Comparison of ENCODE assay signal across 17 cellular contexts in the genomic region with DNA sequence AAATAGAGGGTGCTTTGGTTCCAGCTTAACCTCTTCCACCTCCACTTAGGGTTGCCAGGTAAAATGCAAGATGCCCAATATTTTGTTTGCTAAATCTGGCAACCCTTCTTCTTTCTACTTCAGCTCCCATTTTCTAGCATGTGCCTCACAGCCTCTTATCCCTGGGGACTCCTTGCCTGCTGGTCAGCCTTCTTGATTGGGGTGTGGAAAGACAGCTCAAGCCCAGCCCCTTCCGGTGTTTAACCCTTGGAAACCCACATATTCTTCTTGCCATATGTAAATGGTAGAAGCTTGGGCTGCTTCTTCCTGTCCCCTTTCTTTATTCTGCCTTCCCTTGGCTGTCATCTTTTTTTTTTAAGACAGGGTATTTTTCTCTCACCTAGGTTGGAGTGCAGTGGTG. TPM values are rescaled to one million over a fixed set of nuclear protein-coding genes. Genes with fewer than 3 reads are reported as not detected.
A peak's percentile ranks its signal among the peaks of the same experiment; 100 is the strongest.
DNase-seq lines count a peak whose midpoint lies in the region; ATAC-seq and TF ChIP-seq lines count a peak whose summit lies in the region.
"Had no signal": no experiment of that assay in that cellular context is flagged by ENCODE, and none has a peak within 500 bp of the region (broad histone marks: within the 10 kb centered on the region; RNA-seq: fewer than 3 reads in every experiment).

No MANE protein-coding gene starts in this region.

- H3K36me3 Mint-ChIP-seq in endodermal cell (ENCODE audit: low read depth) = no peaks in the 10 kb centered on the region

- H3K27ac Mint-ChIP-seq in endodermal cell = no peak overlapping the region
- H3K27ac Mint-ChIP-seq: CD4-positive, alpha-beta T cell; H9 had no signal

- H3K27me3 Mint-ChIP-seq in endodermal cell (ENCODE audit: insufficient read depth) = no peaks in the 10 kb centered on the region
- H3K27me3 Mint-ChIP-seq: CD4-positive, alpha-beta T cell had no signal

- H3K4me1 ChIP-seq in endodermal cell (ENCODE audit: control insufficient read depth, insufficient read depth, low read length) (no peaks in the 10 kb centered on the region), upper lobe of right lung (peaks cover 5% of the 10 kb centered on the region)

- no peaks in the 10 kb centered on the region for H3K36me3 ChIP-seq in endodermal cell (ENCODE audit: control insufficient read depth, insufficient read depth, low read length)
- H3K36me3 ChIP-seq in upper lobe of right lung = no peaks in the 10 kb centered on the region
- H3K36me3 ChIP-seq: BLaER1 treated with 17β-estradiol and CSF1 and Interleukin-3, amounts not matched to agents 10 nM and 100 nM had no signal

- H3K27ac ChIP-seq in endodermal cell (ENCODE audit: low read depth, low read length) (no peak overlapping the region), upper lobe of right lung (no peak overlapping the region)
- H3K27ac ChIP-seq: BLaER1 treated with 17β-estradiol and CSF1 and Interleukin-3, amounts not matched to agents 10 nM and 100 nM; GM23248 had no signal

- H3K4me3 Mint-ChIP-seq in endodermal cell = no peak overlapping the region
- H3K4me3 Mint-ChIP-seq: CD4-positive, alpha-beta T cell; H9 had no signal

- no peaks in the 10 kb centered on the region for H3K9me3 Mint-ChIP-seq in endodermal cell
- H3K9me3 Mint-ChIP-seq: CD4-positive, alpha-beta T cell; H9 had no signal

- no peaks in the 10 kb centered on the region for H3K27me3 ChIP-seq in endodermal cell (ENCODE audit: control insufficient read depth, insufficient read depth, low read length, poor library complexity, severe bottlenecking)
- no peaks in the 10 kb centered on the region for H3K27me3 ChIP-seq in upper lobe of right lung
- H3K27me3 ChIP-seq: BLaER1 treated with 17β-estradiol and CSF1 and Interleukin-3, amounts not matched to agents 10 nM and 100 nM had no signal

- no peak overlapping the region for H3K4me3 ChIP-seq in NB4 (ENCODE audit: low read depth, low read length)
- no peak overlapping the region for H3K4me3 ChIP-seq in endodermal cell (ENCODE audit: low read length)
- H3K4me3 ChIP-seq in upper lobe of right lung = no peak overlapping the region
- H3K4me3 ChIP-seq: BLaER1 treated with 17β-estradiol and CSF1 and Interleukin-3, amounts not matched to agents 10 nM and 100 nM; GM23248 had no signal

- intact Hi-C loops in upper lobe of right lung (cut with DNase I) = no loop called here

- TF ChIP-seq CTCF in NB4 (IDR thresholded peaks at IDR 0.05; ENCODE audit: low read depth, low read length) = no peak
- no peak for TF ChIP-seq CTCF in endodermal cell (conservative IDR thresholded peaks at IDR 0.05)
- no peak for TF ChIP-seq CTCF in upper lobe of right lung (IDR thresholded peaks at IDR 0.05)

- no peaks in the 10 kb centered on the region for H3K9me3 ChIP-seq in endodermal cell (ENCODE audit: control insufficient read depth, low read length)
- H3K9me3 ChIP-seq in upper lobe of right lung = no peaks in the 10 kb centered on the region
- H3K9me3 ChIP-seq: BLaER1 treated with 17β-estradiol and CSF1 and Interleukin-3, amounts not matched to agents 10 nM and 100 nM had no signal

- WGBS in endodermal cell (ENCODE audit: insufficient coverage in 1 of 2, insufficient read length in 1 of 2), 2 experiments = 86% methylated on average over 1 of the region's 1 CpG; no CpG with 5 or more reads in 1 of the 2 experiments

- H3K4me1 Mint-ChIP-seq in endodermal cell = peaks cover 3% of the 10 kb centered on the region
- H3K4me1 Mint-ChIP-seq: H9 had no signal

- ATAC-seq in GM19035 (IDR thresholded peaks at IDR 0.05; ENCODE audit: unreplicated experiment) (no peak), upper lobe of right lung (no peak)

- DNase-seq in DMS 273 (lab: John Stamatoyannopoulos, UW; ENCODE audit: unreplicated experiment) = peak; percentile 9
- DNase-seq in DMS 273 treated with DMSO at 0.1 percent for 48 hours (lab: John Stamatoyannopoulos, UW) = no peak
- peak; percentile 62 for DNase-seq in NB4 (ENCODE audit: low read depth)
- DNase-seq in endodermal cell = peak; percentile 58
- DNase-seq in NCI-H1417 (lab: John Stamatoyannopoulos, UW) = no peak
- DNase-seq in GF-D8 (lab: John Stamatoyannopoulos, UW) = no peak
- DNase-seq in upper lobe of right lung = no peak
- DNase-seq: 8988T; ACHN; CD4-positive, alpha-beta T cell; DND-41; GDM1; GM23248; H9; KBM-7 had no signal

- no peak overlapping the region for H3K9ac ChIP-seq in endodermal cell (ENCODE audit: extremely low read depth, low read length, poor library complexity, severe bottlenecking)
- H3K9ac ChIP-seq: BLaER1 treated with 17β-estradiol and CSF1 and Interleukin-3, amounts not matched to agents 10 nM and 100 nM; GM23248 had no signal

- no peak for TF ChIP-seq POLR2A in NB4 (IDR thresholded peaks at IDR 0.05; ENCODE audit: extremely low read depth, insufficient read length)

RNA-seq across cellular contexts. Expression of a gene that starts 5.7 kb away (rescaled TPM):
- total RNA-seq in endodermal cell (not detected), upper lobe of right lung (not detected)
- polyA plus RNA-seq in endodermal cell (2013, experiment 1 of 2) = not detected
- not detected for polyA plus RNA-seq in endodermal cell (2013, experiment 2 of 2)
- total RNA-seq: CD4-positive, alpha-beta T cell; GM23248; H9 had no signal
- polyA plus RNA-seq: GM23248 had no signal

Comparison
In these comparisons a context has a peak if more than half of its experiments do, and no peak if none do; other contexts are left out.
1. DNase-seq: peak in DMS 273 (single experiment), NB4 (single experiment) and endodermal cell (single experiment); none in DMS 273 treated with DMSO at 0.1 percent for 48 hours (single experiment), NCI-H1417 (0 of 3), GF-D8 (single experiment) and upper lobe of right lung (single experiment).